Comparison of ENCODE assay signal across 24 cellular contexts in genomic region chr5:1037123-1037670, GRCh38. TPM values are rescaled to one million over a fixed set of nuclear protein-coding genes. Genes with fewer than 3 reads are reported as not detected.
DNase-seq lines count a peak whose midpoint lies in the region; ATAC-seq and TF ChIP-seq lines count a peak whose summit lies in the region.
"Had no signal": no experiment of that assay in that cellular context is flagged by ENCODE, and none has a peak within 500 bp of the region (broad histone marks: within the 10 kb centered on the region; RNA-seq: fewer than 3 reads in every experiment).

No MANE protein-coding gene starts in this region.

- CTCF ChIA-PET in HCT116 (lab: Charles Lee), result no interaction called here
- CTCF ChIA-PET in Panc1 (lab: Charles Lee), result interaction anchor here (0.6 kb wide), 1 partner anchor 103 kb away, joined by 6 read pairs; no protein-coding TSS in a partner anchor

- TF ChIP-seq RAD21 in HCT116 (IDR thresholded peaks at IDR 0.05; ENCODE audit: low read depth), result no peak

- no peak for TF ChIP-seq CTCF in HCT116 (IDR thresholded peaks at IDR 0.05 in 2 of 3, conservative IDR thresholded peaks at IDR 0.05 in 1 of 3; ENCODE audit: borderline replicate concordance in 1 of 3, insufficient read depth in 1 of 3, low read depth in 2 of 3, low read length in 2 of 3)
- TF ChIP-seq CTCF in Panc1 (IDR thresholded peaks at IDR 0.05), result no peak
- TF ChIP-seq CTCF in lower lobe of right lung (IDR thresholded peaks at IDR 0.05), result no peak

- no peaks in the 10 kb centered on the region for H3K79me2 ChIP-seq in HCT116 (ENCODE audit: insufficient read depth, low read length)
- H3K79me2 ChIP-seq: parathyroid adenoma had no signal

- no peak overlapping the region for H3K4me2 ChIP-seq in HCT116 (ENCODE audit: low read length)

- no peaks in the 10 kb centered on the region for H3K9me3 ChIP-seq in HCT116 (ENCODE audit: control insufficient read depth in 1 of 2, insufficient read depth in 1 of 2, low read depth in 1 of 2, low read length in 2 of 2)
- H3K9me3 ChIP-seq in Panc1 (ENCODE audit: control insufficient read depth, insufficient read depth, low read depth, low read length), result no peaks in the 10 kb centered on the region
- H3K9me3 ChIP-seq in lower lobe of right lung, result no peaks in the 10 kb centered on the region
- no peaks in the 10 kb centered on the region for H3K9me3 ChIP-seq in SJCRH30 (replicated peaks)
- H3K9me3 ChIP-seq: stomach, upper lobe of left lung had no signal

- in situ Hi-C loops in Panc1 (cut with HindIII; ENCODE audit: low pct_unique_long_range_greater_than_20kb, low sequenced_read_pairs), result no loop called here

- no peak overlapping the region for H2AFZ ChIP-seq in HCT116 (ENCODE audit: low read depth, low read length, poor library complexity, severe bottlenecking)
- H2AFZ ChIP-seq: parathyroid adenoma had no signal

- ATAC-seq in HCT116 (peak; percentile 26; the same call in 1 of the 2 replicates), Panc1 (0 out of 2 replicates have a peak, but pooled peaks have one; percentile 19), lower lobe of right lung (no peak), HG03108 (IDR thresholded peaks at IDR 0.05; ENCODE audit: unreplicated experiment) (no peak)

- H3K4me1 ChIP-seq in HCT116 (ENCODE audit: control insufficient read depth in 1 of 2, insufficient read depth in 2 of 2, low read length in 2 of 2) (no peaks in the 10 kb centered on the region), Panc1 (ENCODE audit: control insufficient read depth, insufficient read depth, low read length) (no peaks in the 10 kb centered on the region), lower lobe of right lung (no peaks in the 10 kb centered on the region), SJCRH30 (no peaks in the 10 kb centered on the region)
- H3K4me1 ChIP-seq: Caco-2, parathyroid adenoma, stomach, upper lobe of left lung had no signal

- H3K27ac ChIP-seq in HCT116 (ENCODE audit: low read depth, low read length) (no peak overlapping the region), Panc1 (ENCODE audit: low read length) (no peak overlapping the region), lower lobe of right lung (no peak overlapping the region), SJCRH30 (no peak overlapping the region)
- H3K27ac ChIP-seq: parathyroid adenoma, skin epidermis, stomach, upper lobe of left lung had no signal

- no peak overlapping the region for H3K9ac ChIP-seq in HCT116 (ENCODE audit: low read length)
- H3K9ac ChIP-seq: parathyroid adenoma had no signal

- H3K27me3 ChIP-seq in HCT116 (ENCODE audit: insufficient read depth, low read length), result no peaks in the 10 kb centered on the region
- H3K27me3 ChIP-seq in Panc1 (ENCODE audit: control insufficient read depth, insufficient read depth, low read length), result no peaks in the 10 kb centered on the region
- no peaks in the 10 kb centered on the region for H3K27me3 ChIP-seq in lower lobe of right lung (ENCODE audit: low read depth)
- no peaks in the 10 kb centered on the region for H3K27me3 ChIP-seq in SJCRH30
- H3K27me3 ChIP-seq: upper lobe of left lung had no signal

- intact Hi-C loops in HCT116 (cut with micrococcal nuclease) (no loop called here), Panc1 (cut with micrococcal nuclease; ENCODE audit: unreplicated experiment) (no loop called here), lower lobe of right lung (cut with DNase I) (no loop called here)

- RAD21 ChIA-PET in HCT116 (lab: Charles Lee; ENCODE audit: low non-redundant PET in 1 of 2, low total read pairs in 2 of 2, uncharacterized antibody in 2 of 2, unreplicated experiment in 2 of 2), result no interaction called here

- H3K4me3 ChIP-seq in HCT116 (replicated peaks in 1 of 2; ENCODE audit: low read depth in 1 of 2, low read length in 2 of 2) (no peak overlapping the region), Panc1 (ENCODE audit: low read depth in 2 of 2, low read length in 2 of 2) (no peak overlapping the region), lower lobe of right lung (no peak overlapping the region), SJCRH30 (no peak overlapping the region)
- H3K4me3 ChIP-seq: lung, skin epidermis, stomach, upper lobe of left lung had no signal

- H3K36me3 ChIP-seq in HCT116 (ENCODE audit: control insufficient read depth in 1 of 2, insufficient read depth in 2 of 2, low read length in 2 of 2), result no peaks in the 10 kb centered on the region
- H3K36me3 ChIP-seq in Panc1 (ENCODE audit: control insufficient read depth, insufficient read depth, low read length), result no peaks in the 10 kb centered on the region
- H3K36me3 ChIP-seq in lower lobe of right lung, result peaks cover 4% of the 10 kb centered on the region
- H3K36me3 ChIP-seq in SJCRH30, result no peaks in the 10 kb centered on the region
- H3K36me3 ChIP-seq: stomach had no signal

- POLR2A ChIA-PET in HCT116 (lab: Charles Lee) (no interaction called here), Panc1 (lab: Charles Lee) (interaction anchor here (0.6 kb wide), 1 partner anchor 56 kb away, joined by 7 read pairs; no protein-coding TSS in a partner anchor)

- BruUV-seq in HCT116 (replicated peaks; lab: Mats Ljungman, UMichigan) (no TSS peak), Panc1 (replicated peaks; lab: Mats Ljungman, UMichigan) (no TSS peak)

- no peaks in the 10 kb centered on the region for H3K9me2 ChIP-seq in HCT116 (ENCODE audit: insufficient read depth)

- DNase-seq in COLO668 (lab: John Stamatoyannopoulos, UW; ENCODE audit: unreplicated experiment), result peak; percentile 43
- no peak for DNase-seq in HCT116 (ENCODE audit: low read depth, low spot score)
- DNase-seq in Panc1 (ENCODE audit: low read depth, low spot score), result no peak
- DNase-seq in lower lobe of right lung, result peak; percentile 37
- DNase-seq in SJCRH30, result no peak
- DNase-seq in superior temporal gyrus (ENCODE audit: extremely low spot score), result no peak
- DNase-seq: activated gamma-delta T cell treated with Interleukin-2 at 50 U/mL for 16 hours; activated T-cell treated with anti-CD3 and anti-CD28 coated beads for 4 hours; AML-193; amniotic stem cell; Caco-2; effector memory CD4-positive, alpha-beta T cell; H9; naive B cell; NCI-H1417 treated with DMSO at 0.1 percent for 48 hours; NCI-H524; stimulated activated CD4-positive, alpha-beta T cell treated with anti-CD3 and anti-CD28 coated beads, Interleukin-4, amount 100 ng/mL, for 1 hour; stomach had no signal

- H4K20me1 ChIP-seq in HCT116 (ENCODE audit: insufficient read depth), result no peaks in the 10 kb centered on the region

- no peak for TF ChIP-seq POLR2A in HCT116 (IDR thresholded peaks at IDR 0.05; ENCODE audit: borderline replicate concordance, extremely low read depth, insufficient read depth, insufficient read length)

TF ChIP-seq in HCT116, 20 proteins besides CTCF, POLR2A, EP300 and RAD21:
- TF ChIP-seq EZH2 (IDR thresholded peaks at IDR 0.05) (no peak), EZH2phosphoT487 (IDR thresholded peaks at IDR 0.05; ENCODE audit: borderline replicate concordance) (no peak), EGR1 (IDR thresholded peaks at IDR 0.05; ENCODE audit: low read depth) (no peak)
TF ChIP-seq in HCT116: peak in this region for 0.

RNA-seq across cellular contexts. Expression of gene NKD2, which starts 28.6 kb away (rescaled TPM):
- total RNA-seq in HCT116 (2021; ENCODE audit: unreplicated experiment) (20.4 TPM), Panc1 (2021; ENCODE audit: unreplicated experiment) (12.3 TPM), lower lobe of right lung (24.1 TPM)
- 15.7 and 19.0 TPM in 2 replicates for polyA plus RNA-seq in HCT116 (2012)
- polyA plus RNA-seq in Panc1 (2012; ENCODE audit: insufficient read length), result 28.7 TPM
- not detected in 2 replicates for total RNA-seq in SJCRH30 (2014; rRNA removed; shearing (Covaris generic))
- polyA plus RNA-seq: fibroblast of lung had no signal

Comparison
In these comparisons a context has a peak if more than half of its experiments do, and no peak if none do; other contexts are left out.
1. DNase-seq: peak in COLO668 (single experiment) and lower lobe of right lung (single experiment); none in HCT116 (single experiment), Panc1 (single experiment), SJCRH30 (0 of 2) and superior temporal gyrus (single experiment).
2. ATAC-seq: peak in HCT116 (single experiment) and Panc1 (single experiment); none in lower lobe of right lung (0 of 2) and HG03108 (single experiment).
3. RNA of gene NKD2, which starts 28.6 kb away (total RNA-seq): 24.1 TPM in lower lobe of right lung (single experiment), 20.4 TPM in HCT116 (single experiment) and 12.3 TPM in Panc1 (single experiment); not detected in SJCRH30; every median in the first group is over 10 times any median in the second.